1 cellular context compared by ENCODE assay signal in genomic region chr14:23588884-23589598, GRCh38.
A peak's percentile ranks its signal among the peaks of the same experiment; 100 is the strongest.
TF ChIP-seq lines count a peak whose summit lies in the region.

No MANE protein-coding gene starts in this region.

TF ChIP-seq in HepG2, 621 proteins besides CTCF, POLR2A, EP300 and RAD21 (continued from another document and continues in another):
- TF ChIP-seq JUND (CRISPR knock-in tag; IDR thresholded peaks at IDR 0.05) (no peak), SCMH1 (CRISPR knock-in tag; IDR thresholded peaks at IDR 0.05; ENCODE audit: borderline replicate concordance) (no peak), PAF1 (CRISPR knock-in tag; IDR thresholded peaks at IDR 0.05) (no peak), CCAR2 (optimal IDR thresholded peaks at IDR 0.05; ENCODE audit: low read depth, low read length) (peak; percentile 84), ZNF264 (CRISPR knock-in tag; IDR thresholded peaks at IDR 0.05) (peak; percentile 87), PITX1 (CRISPR knock-in tag; IDR thresholded peaks at IDR 0.05) (peak; percentile 94), ATF2 (CRISPR knock-in tag; IDR thresholded peaks at IDR 0.05) (peak; percentile 93), ZNF292 (CRISPR knock-in tag; IDR thresholded peaks at IDR 0.05; ENCODE audit: borderline replicate concordance, low read depth) (peak; percentile 99), MIER3 (CRISPR knock-in tag; IDR thresholded peaks at IDR 0.05; ENCODE audit: borderline replicate concordance) (peak; percentile 99), SIX4 (CRISPR knock-in tag; IDR thresholded peaks at IDR 0.05) (peak; percentile 75; the same call in 1 of the 2 replicates), PCBP2 (optimal IDR thresholded peaks at IDR 0.05; ENCODE audit: low read depth, low read length, poor library complexity, severe bottlenecking) (no peak), ZNF335 (CRISPR knock-in tag; IDR thresholded peaks at IDR 0.05) (peak; percentile 95), KAT7 (CRISPR knock-in tag; IDR thresholded peaks at IDR 0.05; ENCODE audit: borderline replicate concordance) (peak; percentile 98; the same call in 1 of the 2 replicates), ZBTB33 (CRISPR knock-in tag; IDR thresholded peaks at IDR 0.05) (peak; percentile 87), MYC (CRISPR knock-in tag; IDR thresholded peaks at IDR 0.05; ENCODE audit: borderline replicate concordance) (peak; percentile 66; the same call in 1 of the 2 replicates), ZNF33A (CRISPR knock-in tag; IDR thresholded peaks at IDR 0.05; ENCODE audit: borderline replicate concordance) (no peak), MXD4 (CRISPR knock-in tag; IDR thresholded peaks at IDR 0.05) (peak; percentile 96), ZFAT (CRISPR knock-in tag; conservative IDR thresholded peaks at IDR 0.05) (no peak), SMYD3 (CRISPR knock-in tag; IDR thresholded peaks at IDR 0.05) (peak; percentile 99), ZFP36 (IDR thresholded peaks at IDR 0.05; ENCODE audit: borderline replicate concordance, low read depth, low read length, partially characterized antibody) (peak; percentile 69), ZNF569 (CRISPR knock-in tag; IDR thresholded peaks at IDR 0.05; ENCODE audit: borderline replicate concordance) (no peak), ZFP36L1 (CRISPR knock-in tag; IDR thresholded peaks at IDR 0.05) (peak; percentile 75; the same call in 1 of the 2 replicates), SETDB1 (CRISPR knock-in tag; IDR thresholded peaks at IDR 0.05; ENCODE audit: borderline replicate concordance) (no peak), ZFP82 (CRISPR knock-in tag; IDR thresholded peaks at IDR 0.05; ENCODE audit: borderline replicate concordance) (no peak), UBTF (CRISPR knock-in tag; IDR thresholded peaks at IDR 0.05) (peak; percentile 89), SNAPC5 (CRISPR knock-in tag; IDR thresholded peaks at IDR 0.05; ENCODE audit: borderline replicate concordance) (peak; percentile 92; the same call in 1 of the 2 replicates), ARHGAP35 (CRISPR knock-in tag; IDR thresholded peaks at IDR 0.05; ENCODE audit: borderline replicate concordance) (peak; percentile 82), ZNF263 (CRISPR knock-in tag; IDR thresholded peaks at IDR 0.05) (peak; percentile 95), ZNF562 (CRISPR knock-in tag; IDR thresholded peaks at IDR 0.05; ENCODE audit: borderline replicate concordance) (no peak), HNF1B (CRISPR knock-in tag; IDR thresholded peaks at IDR 0.05) (peak; percentile 94), ZSCAN9 (CRISPR knock-in tag; IDR thresholded peaks at IDR 0.05; ENCODE audit: borderline replicate concordance) (peak; percentile 97; the same call in 1 of the 2 replicates), ZNF414 (CRISPR knock-in tag; IDR thresholded peaks at IDR 0.05) (peak; percentile 99; the same call in 1 of the 2 replicates), ZNF296 (CRISPR knock-in tag; conservative IDR thresholded peaks at IDR 0.05) (no peak), KLF12 (CRISPR knock-in tag; IDR thresholded peaks at IDR 0.05; ENCODE audit: borderline replicate concordance) (peak; percentile 72; the same call in 1 of the 2 replicates), ZNF616 (CRISPR knock-in tag; IDR thresholded peaks at IDR 0.05; ENCODE audit: low read depth) (no peak; the same call in 1 of the 2 replicates), SRY (CRISPR knock-in tag; IDR thresholded peaks at IDR 0.05) (peak; percentile 96; the same call in 1 of the 2 replicates), TBP (CRISPR knock-in tag; IDR thresholded peaks at IDR 0.05) (0 out of 2 replicates have a peak, but pooled peaks have one; percentile 71), AFF4 (CRISPR knock-in tag; IDR thresholded peaks at IDR 0.05) (peak; percentile 41; the same call in 1 of the 2 replicates), GRHL1 (CRISPR knock-in tag; conservative IDR thresholded peaks at IDR 0.05) (no peak), RFX3 (CRISPR knock-in tag; IDR thresholded peaks at IDR 0.05) (peak; percentile 51; the same call in 1 of the 2 replicates), TEF (CRISPR knock-in tag; IDR thresholded peaks at IDR 0.05) (0 out of 2 replicates have a peak, but pooled peaks have one; percentile 38), ZKSCAN1 (IDR thresholded peaks at IDR 0.05; ENCODE audit: low read length) (peak; percentile 85), ZEB1 (IDR thresholded peaks at IDR 0.05; ENCODE audit: insufficient replicate concordance, low read depth) (no peak), RFXAP (CRISPR knock-in tag; IDR thresholded peaks at IDR 0.05; ENCODE audit: borderline replicate concordance) (peak; percentile 85; the same call in 1 of the 2 replicates)
